8 cellular contexts compared by ENCODE assay signal in the genomic region with DNA sequence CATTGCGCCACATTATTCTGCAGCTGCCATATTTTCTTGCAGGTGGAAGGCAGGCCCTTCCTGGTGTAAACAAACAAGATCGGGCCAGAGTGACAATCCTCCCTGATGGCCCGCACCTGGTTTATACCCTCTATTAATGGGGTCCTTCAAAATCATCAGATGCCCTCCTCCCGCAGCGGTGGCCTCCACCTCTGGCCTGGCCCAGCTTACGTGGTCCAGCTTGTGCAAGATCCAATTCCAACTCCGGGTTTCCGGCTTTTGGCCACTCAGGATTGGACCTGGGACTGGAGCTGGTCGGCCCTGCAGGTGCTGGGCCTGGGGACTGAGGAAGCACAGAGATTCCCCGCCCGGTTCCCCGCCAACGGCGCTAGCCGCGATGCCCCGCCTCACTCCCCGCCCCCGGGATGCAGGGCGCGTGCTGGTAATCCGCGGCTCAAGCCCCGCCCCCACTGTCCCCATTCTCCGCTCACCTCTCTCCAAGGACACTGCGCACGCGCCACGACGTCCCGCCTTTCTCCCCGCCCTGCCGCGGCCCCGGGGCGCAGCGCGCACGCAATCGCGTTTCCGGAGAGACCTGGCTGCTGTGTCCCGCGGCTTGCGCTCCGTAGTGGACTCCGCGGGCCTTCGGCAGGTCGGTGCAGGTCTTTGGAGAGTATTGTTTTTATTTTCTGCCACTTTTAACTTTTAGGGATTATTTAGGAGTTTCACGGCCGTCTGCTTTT. TPM values are rescaled to one million over a fixed set of nuclear protein-coding genes. Genes with fewer than 3 reads are reported as not detected.
DNase-seq lines count a peak whose midpoint lies in the region; ATAC-seq and TF ChIP-seq lines count a peak whose summit lies in the region.

A gene (plus strand): TSS at position 555 of the 722 bp plus-strand sequence. CDS start 1,441 bp downstream, outside the sequence.

- H3K79me2 ChIP-seq in KMS-11 (ENCODE audit: insufficient read depth, low read depth), result peaks cover 24% of the 10 kb centered on the region

- H3K4me1 ChIP-seq in KMS-11 (ENCODE audit: low read depth, poor library complexity, severe bottlenecking) (peaks cover 21% of the 10 kb centered on the region), Peyer's patch (peaks cover 0 to 21% (median 7%) of the 10 kb centered on the region in 4 donors), esophagus muscularis mucosa (peaks cover 29 to 41% (median 34%) of the 10 kb centered on the region in 4 donors)

- peak; percentile 76 to 87 for TF ChIP-seq POLR2A in Peyer's patch (IDR thresholded peaks at IDR 0.05)
- peak; percentile 52 for TF ChIP-seq POLR2A in esophagus muscularis mucosa (IDR thresholded peaks at IDR 0.05; ENCODE audit: low read depth)

- peaks cover 50% of the 10 kb centered on the region for H3K4me1 Mint-ChIP-seq in activated T-cell treated with anti-CD3 and anti-CD28 coated beads, Interleukin-2, amount 50 U/mL, for 72 hours (ENCODE audit: low read depth)
- peaks cover 40% of the 10 kb centered on the region for H3K4me1 Mint-ChIP-seq in stimulated activated effector memory CD8-positive, alpha-beta T cell treated with anti-CD3 and anti-CD28 coated beads, Interleukin-12 subunit alpha, Interleukin-12 subunit beta, amount 100 ng/mL, for 72 hours

- H3K27me3 Mint-ChIP-seq in activated T-cell treated with anti-CD3 and anti-CD28 coated beads, Interleukin-2, amount 50 U/mL, for 72 hours (ENCODE audit: low read depth), result no peaks in the 10 kb centered on the region

- peak; percentile 96 for ATAC-seq in GM21737 (IDR thresholded peaks at IDR 0.05; ENCODE audit: unreplicated experiment)
- peak; percentile 97 for ATAC-seq in activated T-cell treated with anti-CD3 and anti-CD28 coated beads, Interleukin-2, amount 50 U/mL, for 72 hours (replicated peaks in 1 of 2)
- peak; percentile 96 for ATAC-seq in stimulated activated effector memory CD8-positive, alpha-beta T cell treated with anti-CD3 and anti-CD28 coated beads, Interleukin-12 subunit alpha, Interleukin-12 subunit beta, amount 100 ng/mL, for 72 hours

- DNase-seq in DMS53 treated with DMSO at 0.1 percent for 48 hours (lab: John Stamatoyannopoulos, UW; ENCODE audit: unreplicated experiment) (peak; percentile 96), Peyer's patch (peak; percentile 99 to 100 (median 100)), esophagus muscularis mucosa (ENCODE audit: extremely low spot score) (peak; percentile 100), myocyte (ENCODE audit: low read depth) (peak; percentile 97)
- peak; percentile 100 for DNase-seq in activated T-cell treated with anti-CD3 and anti-CD28 coated beads, Interleukin-2, amount 50 U/mL, for 72 hours
- peak; percentile 99 to 100 for DNase-seq in stimulated activated effector memory CD8-positive, alpha-beta T cell treated with anti-CD3 and anti-CD28 coated beads, Interleukin-12 subunit alpha, Interleukin-12 subunit beta, amount 100 ng/mL, for 72 hours (ENCODE audit: low spot score in 2 of 2)

- 1% methylated on average over 28 of the region's 52 CpGs for WGBS in esophagus muscularis mucosa

- peak within 1 kb of the TSS; percentile 93 for H3K27ac Mint-ChIP-seq in activated T-cell treated with anti-CD3 and anti-CD28 coated beads, Interleukin-2, amount 50 U/mL, for 72 hours
- peak within 1 kb of the TSS; percentile 95 for H3K27ac Mint-ChIP-seq in stimulated activated effector memory CD8-positive, alpha-beta T cell treated with anti-CD3 and anti-CD28 coated beads, Interleukin-12 subunit alpha, Interleukin-12 subunit beta, amount 100 ng/mL, for 72 hours

- intact Hi-C loops in esophagus muscularis mucosa (cut with DNase I), result loop anchor here (2.0 kb wide), 1 partner anchor 25 kb away; a partner anchor contains a TSS

- TF ChIP-seq CTCF in KMS-11 (conservative IDR thresholded peaks at IDR 0.05; ENCODE audit: low read depth, low read length), result no peak
- no peak for TF ChIP-seq CTCF in Peyer's patch (IDR thresholded peaks at IDR 0.05)
- TF ChIP-seq CTCF in esophagus muscularis mucosa (IDR thresholded peaks at IDR 0.05), result no peak

- H3K4me3 Mint-ChIP-seq in activated T-cell treated with anti-CD3 and anti-CD28 coated beads, Interleukin-2, amount 50 U/mL, for 72 hours, result peak within 1 kb of the TSS; percentile 83 to 97
- H3K4me3 Mint-ChIP-seq in stimulated activated effector memory CD8-positive, alpha-beta T cell treated with anti-CD3 and anti-CD28 coated beads, Interleukin-12 subunit alpha, Interleukin-12 subunit beta, amount 100 ng/mL, for 72 hours, result peak within 1 kb of the TSS; percentile 92

- peak within 1 kb of the TSS; percentile 81; the same call in 1 of the 2 replicates for H3K4me2 ChIP-seq in KMS-11

- no peak for TF ChIP-seq EP300 in esophagus muscularis mucosa (IDR thresholded peaks at IDR 0.05)

- H3K9me3 Mint-ChIP-seq in activated T-cell treated with anti-CD3 and anti-CD28 coated beads, Interleukin-2, amount 50 U/mL, for 72 hours, result no peaks in the 10 kb centered on the region
- no peaks in the 10 kb centered on the region for H3K9me3 Mint-ChIP-seq in stimulated activated effector memory CD8-positive, alpha-beta T cell treated with anti-CD3 and anti-CD28 coated beads, Interleukin-12 subunit alpha, Interleukin-12 subunit beta, amount 100 ng/mL, for 72 hours

- H3K9ac ChIP-seq in KMS-11, result peak within 1 kb of the TSS; percentile 85

- H3K9me3 ChIP-seq in Peyer's patch (no peaks in the 10 kb centered on the region), esophagus muscularis mucosa (no peaks in the 10 kb centered on the region)

- peaks cover 2 to 6% of the 10 kb centered on the region in 2 donors for H3K36me3 Mint-ChIP-seq in activated T-cell treated with anti-CD3 and anti-CD28 coated beads, Interleukin-2, amount 50 U/mL, for 72 hours (ENCODE audit: insufficient read depth in 2 of 2)
- peaks cover 33% of the 10 kb centered on the region for H3K36me3 Mint-ChIP-seq in stimulated activated effector memory CD8-positive, alpha-beta T cell treated with anti-CD3 and anti-CD28 coated beads, Interleukin-12 subunit alpha, Interleukin-12 subunit beta, amount 100 ng/mL, for 72 hours

- H3K27me3 ChIP-seq in KMS-11 (ENCODE audit: insufficient read depth, low read depth), result no peaks in the 10 kb centered on the region
- H3K27me3 ChIP-seq in Peyer's patch, result no peaks in the 10 kb centered on the region
- H3K27me3 ChIP-seq in esophagus muscularis mucosa, result no peaks in the 10 kb centered on the region

- H3K36me3 ChIP-seq in KMS-11 (ENCODE audit: insufficient read depth), result no peaks in the 10 kb centered on the region
- H3K36me3 ChIP-seq in Peyer's patch, result peaks cover 0 to 14% (median 0%) of the 10 kb centered on the region in 3 donors
- H3K36me3 ChIP-seq in esophagus muscularis mucosa, result peaks cover under 1 to 40% (median 25%) of the 10 kb centered on the region in 4 donors

- peak within 1 kb of the TSS; percentile 58 for H3K4me3 ChIP-seq in KMS-11 (IDR thresholded peaks at IDR 0.05; ENCODE audit: insufficient read depth, low read depth, low read length)
- H3K4me3 ChIP-seq in Peyer's patch, result peak within 1 kb of the TSS; percentile 58 to 80 (median 64)
- H3K4me3 ChIP-seq in esophagus muscularis mucosa, result peak within 1 kb of the TSS; percentile 69 to 86 (median 70)

- H2AFZ ChIP-seq in KMS-11 (ENCODE audit: low read depth), result peak within 1 kb of the TSS; percentile 92

- H3K27ac ChIP-seq in KMS-11, result peak within 1 kb of the TSS; percentile 64
- peak within 1 kb of the TSS; percentile 77 to 86 (median 79) for H3K27ac ChIP-seq in Peyer's patch
- peak within 1 kb of the TSS; percentile 81 to 88 (median 83) for H3K27ac ChIP-seq in esophagus muscularis mucosa (replicated peaks in 1 of 4)

- no peaks in the 10 kb centered on the region for H4K20me1 ChIP-seq in KMS-11 (ENCODE audit: insufficient read depth)

RNA-seq across cellular contexts. Expression of the gene that starts here (rescaled TPM):
- 10 to 100 TPM; 37.1 to 86.7 (median 44.0) TPM for total RNA-seq in Peyer's patch
- total RNA-seq in activated T-cell treated with anti-CD3 and anti-CD28 coated beads, Interleukin-2, amount 50 U/mL, for 72 hours, result 10 to 100 TPM; 77.4 to 78.3 TPM
- total RNA-seq in esophagus muscularis mucosa, result 10 to 100 TPM; 35.4 to 77.2 (median 66.2) TPM
- 52.9 and 74.1 TPM in 2 replicates for total RNA-seq in myocyte
- 76.9 TPM for polyA plus RNA-seq in myocyte (2012)

Comparison
In these comparisons a context has a peak if more than half of its experiments do, and no peak if none do; other contexts are left out.
1. Peak in every context shown above with its lines: DNase-seq, ATAC-seq, H3K4me3 ChIP-seq and H3K27ac ChIP-seq.